In genomic region chr22:29683536-29683935, GRCh38 we compare ENCODE assay signal across 1 cellular context.
TF ChIP-seq lines count a peak whose summit lies in the region.

No MANE protein-coding gene starts in this region.

TF ChIP-seq in WTC11, 78 proteins besides CTCF, POLR2A, EP300 and RAD21 (continued from another document):
- TF ChIP-seq E2F1 (CRISPR knock-in tag; IDR thresholded peaks at IDR 0.05) (no peak), ZNF416 (CRISPR knock-in tag; IDR thresholded peaks at IDR 0.05) (no peak), FOXP1 (CRISPR knock-in tag; IDR thresholded peaks at IDR 0.05; ENCODE audit: borderline replicate concordance) (no peak), CDX4 (CRISPR knock-in tag; IDR thresholded peaks at IDR 0.05; ENCODE audit: borderline replicate concordance) (no peak), SMAD3 (CRISPR knock-in tag; IDR thresholded peaks at IDR 0.05; ENCODE audit: borderline replicate concordance) (no peak), STAT6 (CRISPR knock-in tag; conservative IDR thresholded peaks at IDR 0.05; ENCODE audit: low read depth) (no peak), ZNF232 (CRISPR knock-in tag; IDR thresholded peaks at IDR 0.05) (no peak)
